In the genomic region with DNA sequence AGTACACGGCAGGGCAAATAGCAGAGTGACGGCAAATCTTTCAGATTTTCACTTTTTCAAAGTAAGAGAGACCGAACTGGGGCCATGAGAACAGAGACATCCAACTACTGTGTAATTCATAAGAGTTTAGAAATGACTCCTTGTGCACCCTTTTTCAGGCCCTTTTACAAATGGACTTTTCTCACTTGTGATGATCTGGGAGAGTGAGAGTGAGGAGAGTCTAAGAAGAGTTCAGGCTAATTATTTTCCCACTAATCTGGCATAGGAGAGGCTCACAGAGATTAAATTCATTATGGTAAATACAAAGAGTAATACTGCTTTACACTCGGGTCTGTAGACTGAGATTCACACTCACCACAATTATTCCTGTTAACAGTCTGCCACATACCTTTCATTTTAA, we compare ENCODE assay signal across 8 cellular contexts. TPM values are rescaled to one million over a fixed set of nuclear protein-coding genes. Genes with fewer than 3 reads are reported as not detected.
A peak's percentile ranks its signal among the peaks of the same experiment; 100 is the strongest.
DNase-seq lines count a peak whose midpoint lies in the region; ATAC-seq and TF ChIP-seq lines count a peak whose summit lies in the region.

No MANE protein-coding gene starts in this region.

- no peak overlapping the region for H3K27ac ChIP-seq in ACC112 (ENCODE audit: low read depth, low read length)
- H3K27ac ChIP-seq in mucosa of rectum (ENCODE audit: low read depth in 2 of 2, low read length in 2 of 2), result peak overlapping the region; percentile 19 to 27

- TF ChIP-seq CTCF in astrocyte of the cerebellum (IDR thresholded peaks at IDR 0.05; ENCODE audit: low read depth, low read length, missing control alignments), result no peak

- H3K36me3 Mint-ChIP-seq in IgD-negative memory B cell, result no peaks in the 10 kb centered on the region

- H3K9me3 Mint-ChIP-seq in IgD-negative memory B cell, result no peaks in the 10 kb centered on the region

- H3K9ac ChIP-seq in mucosa of rectum (ENCODE audit: low read depth in 1 of 2, low read length in 2 of 2), result no peak overlapping the region

- H3K27me3 ChIP-seq in ACC112 (ENCODE audit: insufficient read depth, low read length), result peaks cover 15% of the 10 kb centered on the region; the same call in 1 of the 2 replicates
- no peaks in the 10 kb centered on the region for H3K27me3 ChIP-seq in mucosa of rectum (ENCODE audit: control insufficient read depth in 2 of 2, insufficient read depth in 2 of 2, low read length in 2 of 2)

- H3K4me1 ChIP-seq in ACC112 (ENCODE audit: control insufficient read depth, insufficient read depth, low read length, unreplicated experiment), result peaks cover 21% of the 10 kb centered on the region
- peaks cover 16 to 46% of the 10 kb centered on the region in 2 donors for H3K4me1 ChIP-seq in mucosa of rectum (ENCODE audit: control insufficient read depth in 2 of 2, insufficient read depth in 2 of 2, low read length in 2 of 2)

- peak overlapping the region; percentile 51 for H2AFZ ChIP-seq in ACC112 (ENCODE audit: low read length, unreplicated experiment)

- DNase-seq in astrocyte of the cerebellum (ENCODE audit: low read depth) (no peak), hepatic stellate cell (ENCODE audit: low spot score) (no peak), SHP77 (lab: John Stamatoyannopoulos, UW) (no peak), KBM-7 (no peak)

- peak overlapping the region; percentile 88 to 96 (median 94) for H3K4me3 Mint-ChIP-seq in IgD-negative memory B cell

- H3K9me3 ChIP-seq in mucosa of rectum (ENCODE audit: control insufficient read depth in 2 of 2, low read length in 2 of 2), result no peaks in the 10 kb centered on the region

- peak overlapping the region; percentile 90 for H3K4me3 ChIP-seq in ACC112 (ENCODE audit: low read depth, low read length)
- H3K4me3 ChIP-seq in astrocyte of the cerebellum (ENCODE audit: low read depth, low read length), result peak overlapping the region; percentile 85
- H3K4me3 ChIP-seq in mucosa of rectum (ENCODE audit: low read length in 2 of 2), result peak overlapping the region; percentile 83 to 92

- ATAC-seq in HG03039 (IDR thresholded peaks at IDR 0.05; ENCODE audit: unreplicated experiment), result no peak

- H3K27me3 Mint-ChIP-seq in IgD-negative memory B cell, result peaks cover 1% of the 10 kb centered on the region

- peak overlapping the region in 1 of 3 donors; percentile 27 for H3K27ac Mint-ChIP-seq in IgD-negative memory B cell

- H3K36me3 ChIP-seq in ACC112 (ENCODE audit: insufficient read depth, low read length) (peaks cover 23% of the 10 kb centered on the region), mucosa of rectum (ENCODE audit: control insufficient read depth in 2 of 2, insufficient read depth in 2 of 2, low read length in 2 of 2) (peaks cover 6 to 11% of the 10 kb centered on the region in 2 donors)

- peaks cover 32% of the 10 kb centered on the region for H3K79me2 ChIP-seq in ACC112 (ENCODE audit: control insufficient read depth, insufficient read depth, low read length, unreplicated experiment)

- peaks cover 13 to 33% (median 19%) of the 10 kb centered on the region in 3 donors for H3K4me1 Mint-ChIP-seq in IgD-negative memory B cell

- in situ Hi-C loops in astrocyte of the cerebellum (cut with HindIII; ENCODE audit: low sequenced_read_pairs) (no loop called here), KBM-7 (cut with MboI; ENCODE audit: low pct_unique_long_range_greater_than_20kb, low sequenced_read_pairs) (no loop called here)

RNA-seq across cellular contexts. Expression of a gene that starts 0.9 kb away (rescaled TPM):
- 100.0 TPM for polyA plus RNA-seq in IgD-negative memory B cell

RNA-seq across cellular contexts. Expression of a gene that starts 23.4 kb away (rescaled TPM):
- 39.4 TPM for polyA plus RNA-seq in IgD-negative memory B cell

RNA-seq across cellular contexts. Expression of a gene that starts 23.9 kb away (rescaled TPM):
- polyA plus RNA-seq in IgD-negative memory B cell, result not detected
